In genomic region chr1:199510314-199510713, GRCh38 we compare ENCODE assay signal across 1 cellular context.
TF ChIP-seq lines count a peak whose summit lies in the region.

No MANE protein-coding gene starts in this region.

TF ChIP-seq in GM12878, 131 proteins besides CTCF, POLR2A, EP300 and RAD21 (continued from another document and continues in another):
- no peak for TF ChIP-seq ZNF687 (IDR thresholded peaks at IDR 0.05)
- no peak for TF ChIP-seq ZNF384 (IDR thresholded peaks at IDR 0.05; ENCODE audit: borderline replicate concordance, low read depth, low read length)
- TF ChIP-seq MTA3 (IDR thresholded peaks at IDR 0.05; ENCODE audit: borderline replicate concordance, low read length) = no peak
- TF ChIP-seq SUPT20H (IDR thresholded peaks at IDR 0.05; ENCODE audit: borderline replicate concordance, control insufficient read depth, low read depth, low read length) = no peak
- no peak for TF ChIP-seq EED (IDR thresholded peaks at IDR 0.05; ENCODE audit: low read depth)
- TF ChIP-seq HDAC6 (IDR thresholded peaks at IDR 0.05; ENCODE audit: unreplicated experiment) = no peak
- TF ChIP-seq MEF2B (IDR thresholded peaks at IDR 0.05; ENCODE audit: partially characterized antibody, poor library complexity, severe bottlenecking) = no peak
- TF ChIP-seq BCL11A (IDR thresholded peaks at IDR 0.05; ENCODE audit: low read depth, low read length) = peak; percentile 70; the same call in 1 of the 2 replicates
- no peak for TF ChIP-seq NR2C1 (IDR thresholded peaks at IDR 0.05)
- no peak for TF ChIP-seq CBX3 (IDR thresholded peaks at IDR 0.05; ENCODE audit: borderline replicate concordance, low read depth)
- no peak for TF ChIP-seq LARP7 (IDR thresholded peaks at IDR 0.05)
- no peak for TF ChIP-seq TBL1XR1 (IDR thresholded peaks at IDR 0.05; ENCODE audit: low read depth, low read length)
- no peak for TF ChIP-seq SMC3 (IDR thresholded peaks at IDR 0.05; ENCODE audit: borderline replicate concordance, low read length)
- no peak for TF ChIP-seq ZNF592 (IDR thresholded peaks at IDR 0.05)
- TF ChIP-seq NKRF (conservative IDR thresholded peaks at IDR 0.05) = no peak
- TF ChIP-seq GATAD2B (conservative IDR thresholded peaks at IDR 0.05; ENCODE audit: low read depth) = no peak
- TF ChIP-seq DPF2 (IDR thresholded peaks at IDR 0.05) = no peak
- no peak for TF ChIP-seq E2F8 (IDR thresholded peaks at IDR 0.05; ENCODE audit: low read depth, partially characterized antibody)
- no peak for TF ChIP-seq ZBTB4 (CRISPR knock-in tag; IDR thresholded peaks at IDR 0.05)
- no peak for TF ChIP-seq CHD1 (IDR thresholded peaks at IDR 0.05; ENCODE audit: low read depth, low read length)
- 0 out of 2 replicates have a peak, but pooled peaks have one; percentile 21 for TF ChIP-seq IKZF1 (conservative IDR thresholded peaks at IDR 0.05)
- TF ChIP-seq ZNF217 (IDR thresholded peaks at IDR 0.05) = no peak
- TF ChIP-seq CEBPB (IDR thresholded peaks at IDR 0.05; ENCODE audit: borderline replicate concordance in 1 of 2, low read depth in 2 of 2, low read length in 2 of 2) = no peak
- no peak for TF ChIP-seq EGR1 (IDR thresholded peaks at IDR 0.05; ENCODE audit: borderline replicate concordance in 1 of 2, low read depth in 2 of 2, low read length in 2 of 2)
- no peak for TF ChIP-seq RELB (IDR thresholded peaks at IDR 0.05; ENCODE audit: low read depth)
- TF ChIP-seq RFX5 (IDR thresholded peaks at IDR 0.05; ENCODE audit: low read depth, low read length) = no peak
- no peak for TF ChIP-seq RBBP5 (conservative IDR thresholded peaks at IDR 0.05)
- no peak for TF ChIP-seq REST (IDR thresholded peaks at IDR 0.05; ENCODE audit: low read depth, low read length)
- TF ChIP-seq TARDBP (IDR thresholded peaks at IDR 0.05; ENCODE audit: borderline replicate concordance) = no peak
- TF ChIP-seq ATF7 (IDR thresholded peaks at IDR 0.05; ENCODE audit: low read depth) = no peak
- no peak for TF ChIP-seq YY1 (IDR thresholded peaks at IDR 0.05; ENCODE audit: low read depth, low read length)
- no peak for TF ChIP-seq IRF5 (IDR thresholded peaks at IDR 0.05; ENCODE audit: borderline replicate concordance)
- no peak for TF ChIP-seq GABPA (IDR thresholded peaks at IDR 0.05; ENCODE audit: low read depth)
